In the genomic region with DNA sequence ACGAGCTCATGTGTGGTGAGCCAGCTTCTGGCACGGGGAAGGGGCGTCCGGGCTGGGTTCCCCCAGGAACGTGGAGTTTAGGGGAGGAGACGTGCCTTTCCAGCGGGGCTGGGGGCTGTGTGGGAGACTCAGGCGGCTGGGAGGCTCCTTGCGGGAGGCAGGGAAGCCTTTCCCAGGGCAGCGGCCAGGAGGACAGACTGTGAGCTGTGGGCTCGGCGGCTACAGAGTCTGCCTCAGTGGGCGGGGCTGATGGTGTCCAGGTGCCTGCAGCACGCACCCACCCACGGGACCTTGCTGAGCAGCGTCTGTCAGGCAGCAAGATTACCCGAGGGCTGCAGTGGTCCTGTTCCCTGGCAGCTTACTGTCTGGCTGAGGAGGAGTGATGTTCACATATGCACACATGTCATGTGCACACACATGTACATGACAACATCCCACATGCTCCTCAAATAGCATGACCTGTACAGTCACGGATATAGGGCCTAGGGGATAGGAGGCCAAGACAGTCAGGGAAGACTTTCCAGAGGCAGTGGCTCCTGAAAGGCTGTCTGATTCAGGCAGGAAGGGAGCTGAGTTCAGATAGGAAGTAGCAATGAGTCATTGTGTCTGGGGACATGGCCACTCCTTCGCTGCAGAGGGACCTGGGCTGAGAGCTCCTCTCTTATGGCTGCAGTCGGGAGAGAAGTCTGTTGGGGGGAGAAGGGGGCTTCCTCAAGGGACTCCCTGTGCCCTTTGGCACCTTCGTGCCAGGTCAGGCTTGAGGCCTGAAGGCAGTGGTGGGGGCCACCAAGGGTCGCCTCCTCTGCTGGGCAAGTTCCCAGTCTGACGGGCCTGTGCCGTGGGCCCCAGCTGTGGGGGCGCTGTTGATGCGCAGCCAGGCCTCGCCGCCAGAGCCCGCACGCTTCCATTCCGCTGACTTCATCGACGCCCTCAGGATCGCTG, we compare ENCODE assay signal across 9 cellular contexts. TPM values are rescaled to one million over a fixed set of nuclear protein-coding genes. Genes with fewer than 3 reads are reported as not detected.
DNase-seq lines count a peak whose midpoint lies in the region; ATAC-seq and TF ChIP-seq lines count a peak whose summit lies in the region.
"Had no signal": no experiment of that assay in that cellular context is flagged by ENCODE, and none has a peak within 500 bp of the region (broad histone marks: within the 10 kb centered on the region; RNA-seq: fewer than 3 reads in every experiment).

No MANE protein-coding gene starts in this region.

- ATAC-seq in HG02938 (IDR thresholded peaks at IDR 0.05; ENCODE audit: unreplicated experiment) = no peak

- H3K27ac ChIP-seq in SK-N-MC (0 out of 2 replicates have a peak overlapping the region, but pooled peaks have one; percentile 31), substantia nigra (ENCODE audit: low read depth, low read length, poor library complexity, severe bottlenecking) (no peak overlapping the region), ovary (no peak overlapping the region)

- H3K36me3 ChIP-seq in SK-N-MC (ENCODE audit: insufficient read depth, low read length) (peaks cover 21% of the 10 kb centered on the region), ovary (no peaks in the 10 kb centered on the region)

- no peak for TF ChIP-seq POLR2A in ovary (IDR thresholded peaks at IDR 0.05)

- H3K9me3 ChIP-seq in SK-N-MC (ENCODE audit: low read depth, low read length) (no peaks in the 10 kb centered on the region), ovary (no peaks in the 10 kb centered on the region)

- peaks cover 10% of the 10 kb centered on the region for H3K4me1 ChIP-seq in ovary (ENCODE audit: insufficient read depth)

- H3K4me3 ChIP-seq in SK-N-MC = no peak overlapping the region
- no peak overlapping the region for H3K4me3 ChIP-seq in fibroblast of villous mesenchyme (ENCODE audit: low read depth, low read length)
- H3K4me3 ChIP-seq in ovary = no peak overlapping the region

- H3K27me3 ChIP-seq in ovary = no peaks in the 10 kb centered on the region

- no peak overlapping the region for H3K9ac ChIP-seq in SK-N-MC (ENCODE audit: insufficient read length)

- intact Hi-C loops in ovary (cut with DNase I) = no loop called here

- TF ChIP-seq CTCF in fibroblast of villous mesenchyme (IDR thresholded peaks at IDR 0.05; ENCODE audit: insufficient read depth, low read depth, low read length) = no peak
- TF ChIP-seq CTCF in ovary (IDR thresholded peaks at IDR 0.05) = no peak

- whole genome bisulfite sequencing in ovary, 3 donors = 81 to 87% (median 83%) methylated on average over 31 to 34 of the region's 34 CpGs

- TF ChIP-seq EP300 in ovary (IDR thresholded peaks at IDR 0.05) = no peak

- DNase-seq in H4 (ENCODE audit: low spot score) (peak; percentile 57), SK-N-MC (ENCODE audit: low read depth, low spot score) (no peak), fibroblast of villous mesenchyme (ENCODE audit: low read depth) (peak; percentile 61), pulmonary artery endothelial cell (ENCODE audit: low read depth, low spot score) (peak; percentile 77), T-helper 2 cell (no peak), substantia nigra (lab: John Stamatoyannopoulos, UW) (no peak), ovary (no peak)
- DNase-seq: activated naive CD4-positive, alpha-beta T cell treated with anti-CD3 and anti-CD28 coated beads for 36 hours had no signal

RNA-seq across cellular contexts. Expression of a gene that starts 23.3 kb away (rescaled TPM):
- total RNA-seq in H4 (2014; rRNA removed; shearing (Covaris generic)) = 60.7 and 82.5 TPM in 2 replicates
- 131 and 218 TPM in 2 replicates for total RNA-seq in fibroblast of villous mesenchyme
- 128 and 154 TPM in 2 replicates for total RNA-seq in pulmonary artery endothelial cell
- total RNA-seq in ovary = 100 to 1,000 TPM in 6 of 7 donors, 10 to 100 TPM in 1; 98.4 to 122 (median 114) TPM
- polyA plus RNA-seq in ovary = 10 to 100 TPM; 36.4 to 47.7 TPM

Comparison
In these comparisons a context has a peak if more than half of its experiments do, and no peak if none do; other contexts are left out.
1. DNase-seq: peak in H4 (single experiment), fibroblast of villous mesenchyme (single experiment) and pulmonary artery endothelial cell (single experiment); none in SK-N-MC (single experiment), T-helper 2 cell (0 of 5), substantia nigra (0 of 49) and ovary (0 of 5).